Comparison of ENCODE assay signal across 10 cellular contexts in genomic region chr16:85686912-85687591, GRCh38. TPM values are rescaled to one million over a fixed set of nuclear protein-coding genes. Genes with fewer than 3 reads are reported as not detected.
DNase-seq lines count a peak whose midpoint lies in the region; ATAC-seq and TF ChIP-seq lines count a peak whose summit lies in the region.
"Had no signal": no experiment of that assay in that cellular context is flagged by ENCODE, and none has a peak within 500 bp of the region (broad histone marks: within the 10 kb centered on the region; RNA-seq: fewer than 3 reads in every experiment).

No MANE protein-coding gene starts in this region.

- no peak overlapping the region for H3K27ac ChIP-seq in CD4-positive, alpha-beta T cell (ENCODE audit: low read depth, low read length)
- H3K27ac ChIP-seq in H9 (ENCODE audit: insufficient read length, low read depth, low read length) (no peak overlapping the region), lower lobe of right lung (no peak overlapping the region)
- H3K27ac ChIP-seq: sigmoid colon had no signal

- no peak for ATAC-seq in CD4-positive, alpha-beta T cell (ENCODE audit: poor library complexity)
- ATAC-seq in activated B cell treated with CpG ODN at 0.5 μM for 24 hours (ENCODE audit: low read depth) (no peak), lower lobe of right lung (no peak), HG02623 (IDR thresholded peaks at IDR 0.05; ENCODE audit: unreplicated experiment) (no peak)

- H3K9ac ChIP-seq in H9 (ENCODE audit: extremely low read depth, insufficient read length, low read length) = no peak overlapping the region

- no peak overlapping the region for H3K27ac Mint-ChIP-seq in CD4-positive, alpha-beta T cell
- H3K27ac Mint-ChIP-seq in H9 (no peak overlapping the region), activated B cell treated with CpG ODN at 0.5 μM for 24 hours (no peak overlapping the region)

- no peak overlapping the region for H3K23ac ChIP-seq in H9 (ENCODE audit: insufficient read length, low read depth, low read length)

- H3K14ac ChIP-seq in H9 (ENCODE audit: insufficient read depth, low read length) = no peak overlapping the region

- no peak overlapping the region for H2BK20ac ChIP-seq in H9 (ENCODE audit: low read depth, low read length, poor library complexity, severe bottlenecking)

- no peak overlapping the region for H4K8ac ChIP-seq in H9 (replicated peaks; ENCODE audit: insufficient read length, low read depth, low read length)

- no peaks in the 10 kb centered on the region for H3K4me1 Mint-ChIP-seq in CD4-positive, alpha-beta T cell (ENCODE audit: low read depth)
- peaks cover 14 to 30% of the 10 kb centered on the region in 2 experiments for H3K4me1 Mint-ChIP-seq in H9
- peaks cover 24% of the 10 kb centered on the region for H3K4me1 Mint-ChIP-seq in activated B cell treated with CpG ODN at 0.5 μM for 24 hours

- H3K56ac ChIP-seq in H9 (ENCODE audit: insufficient read length, low read depth, low read length) = no peak overlapping the region

- peak in 1 of 10 experiments; percentile 28 for DNase-seq in CD4-positive, alpha-beta T cell
- DNase-seq in H9 (no peak), activated B cell treated with CpG ODN at 0.5 μM for 24 hours (no peak), lower lobe of right lung (peak; percentile 15), NCI-H526 treated with DMSO at 0.1 percent for 48 hours (lab: John Stamatoyannopoulos, UW) (no peak), NCI-H1417 treated with DMSO at 0.1 percent for 48 hours (lab: John Stamatoyannopoulos, UW) (no peak), G401 (ENCODE audit: low spot score) (no peak)
- DNase-seq: GDM1, sigmoid colon had no signal

- no peak overlapping the region for H3K18ac ChIP-seq in H9 (ENCODE audit: insufficient read length, low read depth, low read length)

- POLR2A ChIA-PET in CD4-positive, alpha-beta T cell (lab: Charles Lee) = no interaction called here
- POLR2A ChIA-PET in activated B cell treated with CpG ODN at 0.5 μM for 24 hours (lab: Charles Lee) = interaction anchor here (0.5 to 1.7 kb wide), 2 partner anchors 70 to 224 kb away, joined by 4 read pairs; no protein-coding TSS in a partner anchor

- WGBS in H9 (ENCODE audit: extremely low coverage, insufficient read length, low lambda C conversion rate) = no CpG with 5 or more reads among the region's 15 CpGs

- no peaks in the 10 kb centered on the region for H3K36me3 Mint-ChIP-seq in CD4-positive, alpha-beta T cell (ENCODE audit: low read depth)
- H3K36me3 Mint-ChIP-seq in H9 (ENCODE audit: insufficient read depth in 1 of 3, low read depth in 3 of 3) (peaks cover 3 to 41% (median 37%) of the 10 kb centered on the region in 3 experiments; a peak in 6 of 7 replicates), activated B cell treated with CpG ODN at 0.5 μM for 24 hours (ENCODE audit: low read depth) (no peaks in the 10 kb centered on the region)

- CTCF ChIA-PET in CD4-positive, alpha-beta T cell (lab: Charles Lee) = no interaction called here
- CTCF ChIA-PET in activated B cell treated with CpG ODN at 0.5 μM for 24 hours (lab: Charles Lee) = no interaction called here

- H3K4me3 ChIP-seq in lower lobe of right lung = no peak overlapping the region
- H3K4me3 ChIP-seq: sigmoid colon had no signal

- H3K4me2 ChIP-seq in H9 (ENCODE audit: insufficient read depth, insufficient read length, low read length) = no peak overlapping the region

- no peak overlapping the region for H2AK5ac ChIP-seq in H9 (ENCODE audit: insufficient read length, low read length)

- no peak overlapping the region for H2BK12ac ChIP-seq in H9 (ENCODE audit: insufficient read length, low read depth, low read length)

- H3K27me3 Mint-ChIP-seq in CD4-positive, alpha-beta T cell = no peaks in the 10 kb centered on the region
- H3K27me3 Mint-ChIP-seq in H9 (ENCODE audit: low read depth) (peaks cover 22% of the 10 kb centered on the region), activated B cell treated with CpG ODN at 0.5 μM for 24 hours (no peaks in the 10 kb centered on the region)

- H3K9me3 Mint-ChIP-seq in CD4-positive, alpha-beta T cell = no peaks in the 10 kb centered on the region
- H3K9me3 Mint-ChIP-seq in H9 (no peaks in the 10 kb centered on the region), activated B cell treated with CpG ODN at 0.5 μM for 24 hours (no peaks in the 10 kb centered on the region)

- no peak overlapping the region for H2BK15ac ChIP-seq in H9 (ENCODE audit: low read depth, low read length)

- no peak overlapping the region for H3T11ph ChIP-seq in H9 (ENCODE audit: low read length)

- no peak overlapping the region for H3K4ac ChIP-seq in H9 (ENCODE audit: low read depth, low read length)

- intact Hi-C loops in CD4-positive, alpha-beta T cell (cut with DNase I, micrococcal nuclease) = loop anchor here in 1 of 2 experiments (5.0 kb wide), 2 partner anchors 115 to 865 kb away; no protein-coding TSS in a partner anchor
- intact Hi-C loops in activated B cell treated with CpG ODN at 0.5 μM for 24 hours (cut with micrococcal nuclease) (loop anchor here (5.0 kb wide), 2 partner anchors 75 to 1630 kb away; partner anchors contain the start of genes C16orf95 and GSE1), lower lobe of right lung (cut with DNase I) (no loop called here)

- no peak overlapping the region for H4K91ac ChIP-seq in H9 (ENCODE audit: insufficient read length, low read depth, low read length)

- H3K79me1 ChIP-seq in H9 (ENCODE audit: insufficient read depth, low read depth, low read length, poor library complexity, severe bottlenecking) = no peaks in the 10 kb centered on the region

- no peaks in the 10 kb centered on the region for H3K36me3 ChIP-seq in lower lobe of right lung
- H3K36me3 ChIP-seq: sigmoid colon had no signal

- H3K79me2 ChIP-seq in H9 (ENCODE audit: insufficient read depth, low read length) = peaks cover 3% of the 10 kb centered on the region; the same call in 1 of the 2 replicates

- no peak overlapping the region for H2BK120ac ChIP-seq in H9 (ENCODE audit: low read depth, low read length, poor library complexity, severe bottlenecking)

- H4K5ac ChIP-seq in H9 (ENCODE audit: insufficient read length, low read depth, low read length) = no peak overlapping the region

- H3K23me2 ChIP-seq in H9 (ENCODE audit: insufficient read length, low read depth, low read length, poor library complexity, severe bottlenecking) = no peaks in the 10 kb centered on the region

- H2BK5ac ChIP-seq in H9 (ENCODE audit: insufficient read length, low read length) = no peak overlapping the region

- H3K9me3 ChIP-seq in CD4-positive, alpha-beta T cell (ENCODE audit: control insufficient read depth, low read length) = no peaks in the 10 kb centered on the region
- H3K9me3 ChIP-seq in H9 (ENCODE audit: control insufficient read depth, low read depth, low read length) (no peaks in the 10 kb centered on the region), lower lobe of right lung (no peaks in the 10 kb centered on the region)
- H3K9me3 ChIP-seq: sigmoid colon had no signal

- in situ Hi-C loops in G401 (cut with HindIII; ENCODE audit: low sequenced_read_pairs) = no loop called here

- no peak overlapping the region for H2AFZ ChIP-seq in H9 (ENCODE audit: low read length)

- no peaks in the 10 kb centered on the region; the same call in 1 of the 2 replicates for H3K4me1 ChIP-seq in H9 (ENCODE audit: insufficient read depth, low read length)
- H3K4me1 ChIP-seq in lower lobe of right lung = peaks cover 9% of the 10 kb centered on the region

- peak overlapping the region; percentile 91 for H3K4me3 Mint-ChIP-seq in CD4-positive, alpha-beta T cell
- H3K4me3 Mint-ChIP-seq in H9 = peak overlapping the region; percentile 78 to 89
- peak overlapping the region; percentile 44 for H3K4me3 Mint-ChIP-seq in activated B cell treated with CpG ODN at 0.5 μM for 24 hours

- no peak for TF ChIP-seq CTCF in CD4-positive, alpha-beta T cell (IDR thresholded peaks at IDR 0.05)
- TF ChIP-seq CTCF in H9 (conservative IDR thresholded peaks at IDR 0.05) (no peak), activated B cell treated with CpG ODN at 0.5 μM for 24 hours (IDR thresholded peaks at IDR 0.05) (no peak), lower lobe of right lung (IDR thresholded peaks at IDR 0.05) (no peak)

- no peaks in the 10 kb centered on the region for H4K20me1 ChIP-seq in H9 (ENCODE audit: control insufficient read depth, insufficient read depth, insufficient read length)

- no peaks in the 10 kb centered on the region for H3K27me3 ChIP-seq in CD4-positive, alpha-beta T cell (ENCODE audit: control insufficient read depth, insufficient read depth, low read length)
- H3K27me3 ChIP-seq in H9 (ENCODE audit: insufficient read depth, low read length) (no peaks in the 10 kb centered on the region), lower lobe of right lung (ENCODE audit: low read depth) (peaks cover 4% of the 10 kb centered on the region)

RNA-seq across cellular contexts. Expression of gene GINS2, which starts 1.7 kb away (rescaled TPM):
- total RNA-seq in CD4-positive, alpha-beta T cell = 1 to 10 TPM; 1.1 to 1.4 TPM
- total RNA-seq in H9 (2021) (52.7 and 53.2 TPM in 2 replicates), activated B cell treated with CpG ODN at 0.5 μM for 24 hours (6.0 and 6.8 TPM in 2 replicates), lower lobe of right lung (1.1 TPM)
- total RNA-seq in G401 (2014; rRNA removed; shearing (Covaris generic)) = 47.8 and 48.9 TPM in 2 replicates
